Comparison of ENCODE assay signal across 5 cellular contexts in the genomic region with DNA sequence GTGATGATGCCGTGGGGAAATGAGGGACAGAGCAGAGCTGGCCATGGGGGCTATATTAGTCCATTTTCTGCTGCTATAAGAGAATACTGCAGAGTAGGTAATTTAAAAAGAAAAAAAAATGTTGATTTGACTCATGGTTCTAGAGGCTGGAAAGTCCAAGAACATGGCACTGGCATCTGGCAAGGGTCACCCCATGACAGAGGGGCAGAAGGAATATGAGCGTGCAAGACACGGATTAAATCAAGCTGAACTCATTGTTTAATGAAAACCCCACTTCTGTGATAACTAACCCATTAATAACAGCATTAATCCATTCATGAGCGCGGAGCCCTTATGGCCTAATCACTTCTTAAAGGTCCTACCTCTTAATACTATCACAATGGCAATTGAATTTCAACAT.
"Had no signal": no experiment of that assay in that cellular context is flagged by ENCODE, and none has a peak within 500 bp of the region (broad histone marks: within the 10 kb centered on the region; RNA-seq: fewer than 3 reads in every experiment).

No MANE protein-coding gene starts in this region.

- DNase-seq: KBM-7, KG1 had no signal

- ATAC-seq: K562 had no signal

- H3K4me3 ChIP-seq: K562 had no signal

- H3K27ac ChIP-seq: HL-60 had no signal

- FAIRE-seq: HTR-8/SVneo, K562 had no signal
